8 cellular contexts compared by ENCODE assay signal in genomic region chr12:54359762-54360351, GRCh38. TPM values are rescaled to one million over a fixed set of nuclear protein-coding genes. Genes with fewer than 3 reads are reported as not detected.
DNase-seq lines count a peak whose midpoint lies in the region; TF ChIP-seq lines count a peak whose summit lies in the region.

No MANE protein-coding gene starts in this region.

- no peaks in the 10 kb centered on the region for H3K9me3 ChIP-seq in mucosa of stomach (ENCODE audit: control insufficient read depth, low read length)

- no peaks in the 10 kb centered on the region for H3K36me3 ChIP-seq in mucosa of stomach (ENCODE audit: control insufficient read depth, insufficient read depth, low read length)

- H3K27me3 ChIP-seq in mucosa of stomach (ENCODE audit: control insufficient read depth, insufficient read depth, low read length): peaks cover 8% of the 10 kb centered on the region

- H3K9ac ChIP-seq in mucosa of stomach (ENCODE audit: low read length): peak overlapping the region; percentile 87

- H3K4me3 ChIP-seq in HFF-Myc (replicated peaks; ENCODE audit: low read depth, low read length) (peak overlapping the region; percentile 54), choroid plexus epithelial cell (ENCODE audit: low read depth, low read length) (peak overlapping the region; percentile 56), mucosa of stomach (ENCODE audit: low read length) (peak overlapping the region; percentile 85)

- H3K27ac ChIP-seq in 22Rv1: peak overlapping the region; percentile 91

- H3K4me1 ChIP-seq in mucosa of stomach (ENCODE audit: control insufficient read depth, insufficient read depth, low read length): peaks cover 18% of the 10 kb centered on the region

- TF ChIP-seq CTCF in 22Rv1 (IDR thresholded peaks at IDR 0.05) (no peak), HFF-Myc (IDR thresholded peaks at IDR 0.05; ENCODE audit: low read depth, low read length, missing control alignments) (no peak), choroid plexus epithelial cell (conservative IDR thresholded peaks at IDR 0.05; ENCODE audit: low read depth, low read length) (no peak)

- DNase-seq in HFF-Myc (ENCODE audit: extremely low read depth, low read depth) (no peak), choroid plexus epithelial cell (ENCODE audit: low read depth) (no peak), mesenteric fat pad (ENCODE audit: low spot score) (no peak), NCI-H2081 treated with DMSO at 0.1 percent for 48 hours (lab: John Stamatoyannopoulos, UW) (no peak), SKM-1 treated with dmso at 0.1 percent for 144 hours (lab: John Stamatoyannopoulos, UW; ENCODE audit: unreplicated experiment) (no peak)
- no peak for DNase-seq in effector CD8-positive, alpha-beta T cell (lab: John Stamatoyannopoulos, UW)

RNA-seq across cellular contexts. Expression of gene GPR84, which starts 4.4 kb away (rescaled TPM):
- 2.3 TPM for total RNA-seq in mesenteric fat pad

RNA-seq across cellular contexts. Expression of gene ZNF385A, which starts 24.7 kb away (rescaled TPM):
- total RNA-seq in mesenteric fat pad: 31.9 TPM

RNA-seq across cellular contexts. Expression of gene COPZ1, which starts 34.9 kb away (rescaled TPM):
- total RNA-seq in mesenteric fat pad: 93.8 TPM

RNA-seq across cellular contexts. Expression of gene NFE2, which starts 59.0 kb away (rescaled TPM):
- total RNA-seq in mesenteric fat pad: 4.9 TPM

RNA-seq across cellular contexts. Expression of gene ITGA5, which starts 59.2 kb away (rescaled TPM):
- total RNA-seq in mesenteric fat pad: 125 TPM
